Comparison of ENCODE assay signal across 16 cellular contexts in the genomic region with DNA sequence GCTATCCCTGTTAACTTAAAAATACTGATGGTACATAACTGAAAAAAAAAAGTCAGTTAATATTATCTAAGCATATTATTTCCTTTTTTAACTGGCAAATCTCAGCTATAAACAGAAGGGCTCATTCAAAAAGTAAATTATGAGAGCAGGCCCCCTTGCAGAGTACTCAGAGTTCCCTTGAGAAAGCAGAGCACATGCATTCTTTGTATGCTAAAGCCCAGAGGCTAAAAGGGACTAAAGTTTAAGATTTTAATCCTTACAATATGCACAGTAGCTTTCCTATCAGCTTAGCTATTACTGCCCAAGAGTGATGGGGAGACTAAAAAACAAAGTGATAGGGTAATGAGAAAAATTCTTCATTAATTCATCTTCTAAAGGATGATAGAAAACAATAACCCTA. TPM values are rescaled to one million over a fixed set of nuclear protein-coding genes. Genes with fewer than 3 reads are reported as not detected.
A peak's percentile ranks its signal among the peaks of the same experiment; 100 is the strongest.
DNase-seq lines count a peak whose midpoint lies in the region; ATAC-seq and TF ChIP-seq lines count a peak whose summit lies in the region.
"Had no signal": no experiment of that assay in that cellular context is flagged by ENCODE, and none has a peak within 500 bp of the region (broad histone marks: within the 10 kb centered on the region; RNA-seq: fewer than 3 reads in every experiment).

No MANE protein-coding gene starts in this region.

- no peak for DNase-seq in activated CD4-positive, alpha-beta memory T cell treated with anti-CD3 and anti-CD28 coated beads, Interleukin-2, amount 10 ng/mL, durations not matched to agents 7 days and 5 days
- no peak for DNase-seq in activated CD4-positive, alpha-beta memory T cell treated with anti-CD3 and anti-CD28 coated beads for 36 hours
- DNase-seq in RWPE2 (ENCODE audit: low spot score) (no peak), esophagus muscularis mucosa (ENCODE audit: extremely low spot score) (no peak), gastrocnemius medialis (no peak), NCI-H446 (lab: John Stamatoyannopoulos, UW) (no peak), BE2C (no peak)
- DNase-seq: 8988T; activated naive CD4-positive, alpha-beta T cell treated with anti-CD3 and anti-CD28 coated beads, Interleukin-2, amount 50 U/mL, for 16 hours; Caco-2; cerebellar nuclear complex; NCI-H1436 treated with DMSO at 0.1 percent for 48 hours; NCI-H524; stimulated activated CD4-positive, alpha-beta T cell treated with anti-CD3 and anti-CD28 coated beads, Interleukin-15, amount 100 ng/mL, for 24 hours had no signal

- ATAC-seq in RWPE2 (ENCODE audit: low read depth) (peak; percentile 41; the same call in 2 of the 3 replicates), gastrocnemius medialis (no peak), GM18502 (IDR thresholded peaks at IDR 0.05; ENCODE audit: poor library complexity, unreplicated experiment) (no peak)

- POLR2A ChIA-PET in activated CD4-positive, alpha-beta memory T cell treated with anti-CD3 and anti-CD28 coated beads, Interleukin-2, amount 10 ng/mL, durations not matched to agents 7 days and 5 days (lab: Charles Lee), result interaction anchor here (0.7 to 2.4 kb wide), 7 partner anchors 9 to 263 kb away, joined by 3 to 9 read pairs (median 5); a partner anchor contains a TSS
- POLR2A ChIA-PET in activated CD4-positive, alpha-beta memory T cell treated with anti-CD3 and anti-CD28 coated beads for 36 hours (lab: Charles Lee), result interaction anchor here (0.8 to 1.9 kb wide), 3 partner anchors 17 to 136 kb away, joined by 3 to 5 read pairs (median 4); a partner anchor contains a TSS

- intact Hi-C loops in activated CD4-positive, alpha-beta memory T cell treated with anti-CD3 and anti-CD28 coated beads for 36 hours (cut with micrococcal nuclease), result no loop called here
- intact Hi-C loops in esophagus muscularis mucosa (cut with DNase I), result no loop called here
- intact Hi-C loops in gastrocnemius medialis (cut with DNase I; ENCODE audit: low total_unique reads), result no loop called here

- H3K4me1 Mint-ChIP-seq in activated CD4-positive, alpha-beta memory T cell treated with anti-CD3 and anti-CD28 coated beads, Interleukin-2, amount 10 ng/mL, durations not matched to agents 7 days and 5 days, result peaks cover 51% of the 10 kb centered on the region
- peaks cover 38% of the 10 kb centered on the region for H3K4me1 Mint-ChIP-seq in activated CD4-positive, alpha-beta memory T cell treated with anti-CD3 and anti-CD28 coated beads for 36 hours (ENCODE audit: low read depth)

- TF ChIP-seq CTCF in RWPE2 (IDR thresholded peaks at IDR 0.05; ENCODE audit: poor library complexity, severe bottlenecking) (no peak), esophagus muscularis mucosa (IDR thresholded peaks at IDR 0.05) (no peak), gastrocnemius medialis (IDR thresholded peaks at IDR 0.05 in 4 of 5, conservative IDR thresholded peaks at IDR 0.05 in 1 of 5) (no peak), BE2C (IDR thresholded peaks at IDR 0.05; ENCODE audit: low read depth, low read length) (no peak)

- no peak for TF ChIP-seq POLR2A in esophagus muscularis mucosa (IDR thresholded peaks at IDR 0.05; ENCODE audit: low read depth)
- TF ChIP-seq POLR2A in gastrocnemius medialis (IDR thresholded peaks at IDR 0.05), result no peak

- no peaks in the 10 kb centered on the region for H3K9me3 Mint-ChIP-seq in activated CD4-positive, alpha-beta memory T cell treated with anti-CD3 and anti-CD28 coated beads, Interleukin-2, amount 10 ng/mL, durations not matched to agents 7 days and 5 days
- no peaks in the 10 kb centered on the region for H3K9me3 Mint-ChIP-seq in activated CD4-positive, alpha-beta memory T cell treated with anti-CD3 and anti-CD28 coated beads for 36 hours

- H3K27me3 ChIP-seq in RWPE2 (ENCODE audit: insufficient read depth, poor library complexity, severe bottlenecking) (no peaks in the 10 kb centered on the region), esophagus muscularis mucosa (no peaks in the 10 kb centered on the region), gastrocnemius medialis (no peaks in the 10 kb centered on the region), BE2C (no peaks in the 10 kb centered on the region)

- H3K27me3 Mint-ChIP-seq in activated CD4-positive, alpha-beta memory T cell treated with anti-CD3 and anti-CD28 coated beads, Interleukin-2, amount 10 ng/mL, durations not matched to agents 7 days and 5 days, result no peaks in the 10 kb centered on the region
- H3K27me3 Mint-ChIP-seq in activated CD4-positive, alpha-beta memory T cell treated with anti-CD3 and anti-CD28 coated beads for 36 hours, result no peaks in the 10 kb centered on the region

- TF ChIP-seq EP300 in esophagus muscularis mucosa (IDR thresholded peaks at IDR 0.05), result no peak

- CTCF ChIA-PET in activated CD4-positive, alpha-beta memory T cell treated with anti-CD3 and anti-CD28 coated beads, Interleukin-2, amount 10 ng/mL, durations not matched to agents 7 days and 5 days (lab: Charles Lee), result interaction anchor here (0.8 to 3.3 kb wide), 4 partner anchors 16 to 136 kb away, joined by 3 to 20 read pairs (median 4); a partner anchor contains a TSS
- CTCF ChIA-PET in activated CD4-positive, alpha-beta memory T cell treated with anti-CD3 and anti-CD28 coated beads for 36 hours (lab: Charles Lee), result interaction anchor here (0.7 to 1.6 kb wide), 3 partner anchors 19 to 221 kb away, joined by 3 to 6 read pairs (median 3); a partner anchor contains a TSS

- in situ Hi-C loops in gastrocnemius medialis (cut with MboI; ENCODE audit: low sequenced_read_pairs in 4 of 4), result no loop called here

- peaks cover 63% of the 10 kb centered on the region for H3K4me1 ChIP-seq in RWPE2 (ENCODE audit: insufficient read depth, poor library complexity, severe bottlenecking)
- peaks cover 22 to 43% (median 32%) of the 10 kb centered on the region in 4 donors for H3K4me1 ChIP-seq in esophagus muscularis mucosa
- peaks cover 36 to 39% of the 10 kb centered on the region in 2 donors for H3K4me1 ChIP-seq in gastrocnemius medialis
- peaks cover 9% of the 10 kb centered on the region for H3K4me1 ChIP-seq in BE2C
- H3K4me1 ChIP-seq: parathyroid adenoma had no signal

- no peaks in the 10 kb centered on the region for H3K9me3 ChIP-seq in RWPE2 (ENCODE audit: severe bottlenecking)
- no peaks in the 10 kb centered on the region for H3K9me3 ChIP-seq in esophagus muscularis mucosa
- no peaks in the 10 kb centered on the region for H3K9me3 ChIP-seq in gastrocnemius medialis
- no peaks in the 10 kb centered on the region for H3K9me3 ChIP-seq in BE2C
- H3K9me3 ChIP-seq: Caco-2 had no signal

- no peak overlapping the region for H3K4me3 ChIP-seq in RWPE2 (ENCODE audit: severe bottlenecking)
- peak overlapping the region in 1 of 4 donors; percentile 9 for H3K4me3 ChIP-seq in esophagus muscularis mucosa
- no peak overlapping the region for H3K4me3 ChIP-seq in gastrocnemius medialis
- H3K4me3 ChIP-seq in BE2C (ENCODE audit: low read depth, low read length), result no peak overlapping the region

- H3K36me3 ChIP-seq in RWPE2 (ENCODE audit: low read depth) (peaks cover 31% of the 10 kb centered on the region; the same call in 1 of the 2 replicates), esophagus muscularis mucosa (no peaks in the 10 kb centered on the region), gastrocnemius medialis (no peaks in the 10 kb centered on the region), BE2C (peaks cover 12% of the 10 kb centered on the region)

- H3K4me3 Mint-ChIP-seq in activated CD4-positive, alpha-beta memory T cell treated with anti-CD3 and anti-CD28 coated beads, Interleukin-2, amount 10 ng/mL, durations not matched to agents 7 days and 5 days, result no peak overlapping the region
- no peak overlapping the region for H3K4me3 Mint-ChIP-seq in activated CD4-positive, alpha-beta memory T cell treated with anti-CD3 and anti-CD28 coated beads for 36 hours

- H3K36me3 Mint-ChIP-seq in activated CD4-positive, alpha-beta memory T cell treated with anti-CD3 and anti-CD28 coated beads, Interleukin-2, amount 10 ng/mL, durations not matched to agents 7 days and 5 days (ENCODE audit: low read depth), result peaks cover 8% of the 10 kb centered on the region
- peaks cover 3% of the 10 kb centered on the region for H3K36me3 Mint-ChIP-seq in activated CD4-positive, alpha-beta memory T cell treated with anti-CD3 and anti-CD28 coated beads for 36 hours

- H3K27ac ChIP-seq in RWPE2 (ENCODE audit: poor library complexity, severe bottlenecking), result peak overlapping the region; percentile 97
- peak overlapping the region; percentile 20 to 55 (median 41) for H3K27ac ChIP-seq in esophagus muscularis mucosa (replicated peaks in 1 of 4)
- H3K27ac ChIP-seq in gastrocnemius medialis, result peak overlapping the region; percentile 59 to 71 (median 66)
- H3K27ac ChIP-seq: parathyroid adenoma had no signal

- peak overlapping the region; percentile 19 for H3K27ac Mint-ChIP-seq in activated CD4-positive, alpha-beta memory T cell treated with anti-CD3 and anti-CD28 coated beads, Interleukin-2, amount 10 ng/mL, durations not matched to agents 7 days and 5 days
- H3K27ac Mint-ChIP-seq in activated CD4-positive, alpha-beta memory T cell treated with anti-CD3 and anti-CD28 coated beads for 36 hours, result no peak overlapping the region

RNA-seq across cellular contexts. Expression of a gene that starts 18.5 kb away (rescaled TPM):
- 10 to 100 TPM; 59.0 to 61.4 TPM for total RNA-seq in activated CD4-positive, alpha-beta memory T cell treated with anti-CD3 and anti-CD28 coated beads, Interleukin-2, amount 10 ng/mL, durations not matched to agents 7 days and 5 days
- 10 to 100 TPM; 48.7 to 53.3 TPM for total RNA-seq in activated CD4-positive, alpha-beta memory T cell treated with anti-CD3 and anti-CD28 coated beads for 36 hours
- 10 to 100 TPM; 29.9 to 40.1 (median 33.7) TPM for total RNA-seq in esophagus muscularis mucosa
- 10 to 100 TPM; 26.5 to 41.6 (median 36.2) TPM for total RNA-seq in gastrocnemius medialis
- 146 TPM for polyA plus RNA-seq in BE2C (2012; ENCODE audit: insufficient read depth, insufficient read length, low read depth)

Comparison
In these comparisons a context has a peak if more than half of its experiments do, and no peak if none do; other contexts are left out.
1. H3K27ac ChIP-seq: peak in every context shown above with its lines; median percentile 97 in RWPE2; 66 in gastrocnemius medialis; 41 in esophagus muscularis mucosa.